Comparison of ENCODE assay signal across 18 cellular contexts in genomic region chr21:28561772-28562171, GRCh38.
DNase-seq lines count a peak whose midpoint lies in the region; ATAC-seq and TF ChIP-seq lines count a peak whose summit lies in the region.
"Had no signal": no experiment of that assay in that cellular context is flagged by ENCODE, and none has a peak within 500 bp of the region (broad histone marks: within the 10 kb centered on the region; RNA-seq: fewer than 3 reads in every experiment).

No MANE protein-coding gene starts in this region.

- H3K4me3 Mint-ChIP-seq in activated naive CD4-positive, alpha-beta T cell treated with anti-CD3 and anti-CD28 coated beads, Interleukin-2, amount 50 U/mL, for 24 hours: peak overlapping the region; percentile 1
- no peak overlapping the region for H3K4me3 Mint-ChIP-seq in central memory CD8-positive, alpha-beta T cell
- H3K4me3 Mint-ChIP-seq: CD14-positive monocyte, H9 had no signal

- H2AFZ ChIP-seq in KMS-11 (ENCODE audit: low read depth): no peak overlapping the region

- no peaks in the 10 kb centered on the region for H3K79me2 ChIP-seq in KMS-11 (ENCODE audit: insufficient read depth, low read depth)

- no peaks in the 10 kb centered on the region for H3K27me3 Mint-ChIP-seq in activated naive CD4-positive, alpha-beta T cell treated with anti-CD3 and anti-CD28 coated beads, Interleukin-2, amount 50 U/mL, for 24 hours
- no peaks in the 10 kb centered on the region for H3K27me3 Mint-ChIP-seq in central memory CD8-positive, alpha-beta T cell

- peaks cover 14% of the 10 kb centered on the region for H3K4me1 ChIP-seq in KMS-11 (ENCODE audit: low read depth, poor library complexity, severe bottlenecking)
- H3K4me1 ChIP-seq in Peyer's patch: no peaks in the 10 kb centered on the region

- no peaks in the 10 kb centered on the region for H3K9me3 ChIP-seq in Peyer's patch
- H3K9me3 ChIP-seq: SK-N-SH had no signal

- ATAC-seq in central memory CD8-positive, alpha-beta T cell (replicated peaks; ENCODE audit: extremely low read depth, poor library complexity, severe bottlenecking): no peak
- ATAC-seq in GM21447 (IDR thresholded peaks at IDR 0.05; ENCODE audit: unreplicated experiment) (no peak), GM21619 (IDR thresholded peaks at IDR 0.05; ENCODE audit: unreplicated experiment) (no peak)

- no peak for DNase-seq in activated naive CD4-positive, alpha-beta T cell treated with anti-CD3 and anti-CD28 coated beads, Interleukin-2, amount 50 U/mL, for 16 hours
- DNase-seq in central memory CD8-positive, alpha-beta T cell (ENCODE audit: low spot score in 2 of 2): no peak
- DNase-seq in Peyer's patch: no peak
- DNase-seq: Calu3, H9, MM.1S, NCI-H1417 treated with DMSO at 0.1 percent for 48 hours, NCI-H2029, NCI-H2171, NCI-H446, NCI-H748 treated with DMSO at 0.1 percent for 48 hours, Right ventricle myocardium superior, SK-N-SH had no signal

- TF ChIP-seq CTCF in KMS-11 (conservative IDR thresholded peaks at IDR 0.05; ENCODE audit: low read depth, low read length): no peak
- no peak for TF ChIP-seq CTCF in Peyer's patch (IDR thresholded peaks at IDR 0.05)

- H3K27ac ChIP-seq in KMS-11: no peak overlapping the region
- no peak overlapping the region for H3K27ac ChIP-seq in Peyer's patch

- H3K9me3 Mint-ChIP-seq in activated naive CD4-positive, alpha-beta T cell treated with anti-CD3 and anti-CD28 coated beads, Interleukin-2, amount 50 U/mL, for 24 hours: peaks cover 12% of the 10 kb centered on the region
- no peaks in the 10 kb centered on the region for H3K9me3 Mint-ChIP-seq in central memory CD8-positive, alpha-beta T cell

- no peaks in the 10 kb centered on the region for H4K20me1 ChIP-seq in KMS-11 (ENCODE audit: insufficient read depth)

- no peak for TF ChIP-seq POLR2A in Peyer's patch (IDR thresholded peaks at IDR 0.05)

- H3K9ac ChIP-seq in KMS-11: no peak overlapping the region
- H3K9ac ChIP-seq: SK-N-SH had no signal

- H3K36me3 ChIP-seq in KMS-11 (ENCODE audit: insufficient read depth) (no peaks in the 10 kb centered on the region), Peyer's patch (no peaks in the 10 kb centered on the region)

- H3K4me3 ChIP-seq in KMS-11 (IDR thresholded peaks at IDR 0.05; ENCODE audit: insufficient read depth, low read depth, low read length) (no peak overlapping the region), Peyer's patch (no peak overlapping the region)

- H3K27me3 ChIP-seq in KMS-11 (ENCODE audit: insufficient read depth, low read depth) (no peaks in the 10 kb centered on the region), Peyer's patch (no peaks in the 10 kb centered on the region)

- peak overlapping the region; percentile 46 for H3K4me2 ChIP-seq in KMS-11
- H3K4me2 ChIP-seq: SK-N-SH had no signal

- peaks cover 8% of the 10 kb centered on the region for H3K36me3 Mint-ChIP-seq in activated naive CD4-positive, alpha-beta T cell treated with anti-CD3 and anti-CD28 coated beads, Interleukin-2, amount 50 U/mL, for 24 hours
- peaks cover 6% of the 10 kb centered on the region for H3K36me3 Mint-ChIP-seq in central memory CD8-positive, alpha-beta T cell (ENCODE audit: insufficient read depth)
- H3K36me3 Mint-ChIP-seq: CD14-positive monocyte had no signal

- no peak overlapping the region for H3K27ac Mint-ChIP-seq in activated naive CD4-positive, alpha-beta T cell treated with anti-CD3 and anti-CD28 coated beads, Interleukin-2, amount 50 U/mL, for 24 hours
- H3K27ac Mint-ChIP-seq in central memory CD8-positive, alpha-beta T cell (ENCODE audit: low read depth): peak overlapping the region; percentile 38
- H3K27ac Mint-ChIP-seq: CD14-positive monocyte, H9 had no signal

- H3K4me1 Mint-ChIP-seq in activated naive CD4-positive, alpha-beta T cell treated with anti-CD3 and anti-CD28 coated beads, Interleukin-2, amount 50 U/mL, for 24 hours: peaks cover 18% of the 10 kb centered on the region
- H3K4me1 Mint-ChIP-seq in central memory CD8-positive, alpha-beta T cell: peaks cover 27% of the 10 kb centered on the region
- H3K4me1 Mint-ChIP-seq: H9 had no signal
